ENCODE assay signal across 16 cellular contexts in genomic region chr3:150333482-150333881, GRCh38.
A peak's percentile ranks its signal among the peaks of the same experiment; 100 is the strongest.
DNase-seq lines count a peak whose midpoint lies in the region; ATAC-seq, FAIRE-seq and TF ChIP-seq lines count a peak whose summit lies in the region.
"Had no signal": no experiment of that assay in that cellular context is flagged by ENCODE, and none has a peak within 500 bp of the region (broad histone marks: within the 10 kb centered on the region; RNA-seq: fewer than 3 reads in every experiment).

No MANE protein-coding gene starts in this region.

- no peak for DNase-seq in A549 (ENCODE audit: low read depth in 1 of 2, low spot score in 1 of 2)
- DNase-seq in activated naive CD8-positive, alpha-beta T cell treated with anti-CD3 and anti-CD28 coated beads, Interleukin-2, amount 50 U/mL, for 24 hours, result no peak
- peak; percentile 42 for DNase-seq in iPS DF 19.7 (ENCODE audit: low read depth, low spot score)
- no peak for DNase-seq in RPMI8226
- DNase-seq in stimulated activated CD4-positive, alpha-beta T cell treated with anti-CD3 and anti-CD28 coated beads, Interleukin-2, amount 100 ng/mL, for 48 hours, result no peak
- DNase-seq in cortex of kidney (lab: John Stamatoyannopoulos, UW), result no peak
- DNase-seq: 8988T; ACHN; CD4-positive, CD25-positive, alpha-beta regulatory T cell; DMS53; GF-D8; HFFc6 had no signal

- H3K4me2 ChIP-seq in A549, result peak overlapping the region; percentile 3; the same call in 1 of the 3 replicates
- H3K4me2 ChIP-seq: BLaER1 treated with 17β-estradiol and CSF1 and Interleukin-3, amounts not matched to agents 10 nM and 100 nM had no signal

- peaks cover 5% of the 10 kb centered on the region; the same call in 1 of the 3 replicates for H3K9me3 ChIP-seq in A549
- H3K9me3 ChIP-seq: BLaER1 treated with 17β-estradiol and CSF1 and Interleukin-3, amounts not matched to agents 10 nM and 100 nM; HAP-1 had no signal

- no peaks in the 10 kb centered on the region for H3K36me3 Mint-ChIP-seq in activated naive CD8-positive, alpha-beta T cell treated with anti-CD3 and anti-CD28 coated beads, Interleukin-2, amount 50 U/mL, for 24 hours (ENCODE audit: low read depth)
- H3K36me3 Mint-ChIP-seq: CD4-positive, CD25-positive, alpha-beta regulatory T cell had no signal

- FAIRE-seq in A549 (lab: Jason Lieb, UNC), result no peak

- H3K27ac Mint-ChIP-seq in activated naive CD8-positive, alpha-beta T cell treated with anti-CD3 and anti-CD28 coated beads, Interleukin-2, amount 50 U/mL, for 24 hours, result no peak overlapping the region
- H3K27ac Mint-ChIP-seq: CD4-positive, CD25-positive, alpha-beta regulatory T cell; HFFc6 had no signal

- peaks cover 11% of the 10 kb centered on the region for H3K27me3 Mint-ChIP-seq in activated naive CD8-positive, alpha-beta T cell treated with anti-CD3 and anti-CD28 coated beads, Interleukin-2, amount 50 U/mL, for 24 hours

- CTCF ChIA-PET in A549 (lab: Yijun Ruan, JAX), result interaction anchor here (0.7 to 0.9 kb wide), 2 partner anchors 10 to 31 kb away, joined by 3 to 4 read pairs; no protein-coding TSS in a partner anchor

- no peak overlapping the region for H3K4me3 Mint-ChIP-seq in activated naive CD8-positive, alpha-beta T cell treated with anti-CD3 and anti-CD28 coated beads, Interleukin-2, amount 50 U/mL, for 24 hours
- H3K4me3 Mint-ChIP-seq: CD4-positive, CD25-positive, alpha-beta regulatory T cell; HFFc6 had no signal

- TF ChIP-seq EP300 in A549 (IDR thresholded peaks at IDR 0.05) (no peak), Ishikawa (IDR thresholded peaks at IDR 0.05; ENCODE audit: borderline replicate concordance) (no peak)

- peaks cover 11% of the 10 kb centered on the region for H3K4me1 Mint-ChIP-seq in activated naive CD8-positive, alpha-beta T cell treated with anti-CD3 and anti-CD28 coated beads, Interleukin-2, amount 50 U/mL, for 24 hours

- TF ChIP-seq POLR2A in A549 (IDR thresholded peaks at IDR 0.05; ENCODE audit: low read length), result no peak

- no peak for ATAC-seq in A549
- ATAC-seq in activated naive CD8-positive, alpha-beta T cell treated with anti-CD3 and anti-CD28 coated beads, Interleukin-2, amount 50 U/mL, for 24 hours, result peak; percentile 66
- no peak for ATAC-seq in HG03135 (IDR thresholded peaks at IDR 0.05; ENCODE audit: unreplicated experiment)

- peaks cover 14% of the 10 kb centered on the region for H3K4me1 ChIP-seq in A549
- H3K4me1 ChIP-seq: BLaER1 treated with 17β-estradiol and CSF1 and Interleukin-3, amounts not matched to agents 10 nM and 100 nM had no signal

- H3K27ac ChIP-seq in A549, result no peak overlapping the region
- H3K27ac ChIP-seq: BLaER1 treated with 17β-estradiol and CSF1 and Interleukin-3, amounts not matched to agents 10 nM and 100 nM had no signal

- TF ChIP-seq RAD21 in A549 (conservative IDR thresholded peaks at IDR 0.05 in 1 of 2, IDR thresholded peaks at IDR 0.05 in 1 of 2) (no peak), Ishikawa (IDR thresholded peaks at IDR 0.05; ENCODE audit: low read depth) (no peak)

- POLR2A ChIA-PET in A549 (lab: Yijun Ruan, JAX), result no interaction called here

- WGBS in A549 (ENCODE audit: missing lambda C conversion rate), result 90% methylated on average over 1 of the region's 1 CpG

- TF ChIP-seq CTCF in A549 (IDR thresholded peaks at IDR 0.05), result no peak

- no peak overlapping the region for H3K4me3 ChIP-seq in A549
- H3K4me3 ChIP-seq: BLaER1 treated with 17β-estradiol and CSF1 and Interleukin-3, amounts not matched to agents 10 nM and 100 nM; HAP-1 had no signal

- no peaks in the 10 kb centered on the region for H3K9me3 Mint-ChIP-seq in activated naive CD8-positive, alpha-beta T cell treated with anti-CD3 and anti-CD28 coated beads, Interleukin-2, amount 50 U/mL, for 24 hours
- H3K9me3 Mint-ChIP-seq: HFFc6 had no signal

TF ChIP-seq in A549, 52 proteins besides CTCF, POLR2A, EP300 and RAD21:
- TF ChIP-seq JUNB (IDR thresholded peaks at IDR 0.05), result no peak
- TF ChIP-seq, protein P1, sequence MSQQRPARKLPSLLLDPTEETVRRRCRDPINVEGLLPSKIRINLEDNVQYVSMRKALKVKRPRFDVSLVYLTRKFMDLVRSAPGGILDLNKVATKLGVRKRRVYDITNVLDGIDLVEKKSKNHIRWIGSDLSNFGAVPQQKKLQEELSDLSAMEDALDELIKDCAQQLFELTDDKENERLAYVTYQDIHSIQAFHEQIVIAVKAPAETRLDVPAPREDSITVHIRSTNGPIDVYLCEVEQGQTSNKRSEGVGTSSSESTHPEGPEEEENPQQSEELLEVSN (IDR thresholded peaks at IDR 0.05; ENCODE audit: borderline replicate concordance, low read depth), result no peak
- TF ChIP-seq HOXB13 (CRISPR knock-in tag; IDR thresholded peaks at IDR 0.05; ENCODE audit: low read depth), result no peak
- TF ChIP-seq KDM1A (IDR thresholded peaks at IDR 0.05; ENCODE audit: low read depth), result no peak
- no peak for TF ChIP-seq HEYL (CRISPR knock-in tag; IDR thresholded peaks at IDR 0.05)
- TF ChIP-seq, protein P2, sequence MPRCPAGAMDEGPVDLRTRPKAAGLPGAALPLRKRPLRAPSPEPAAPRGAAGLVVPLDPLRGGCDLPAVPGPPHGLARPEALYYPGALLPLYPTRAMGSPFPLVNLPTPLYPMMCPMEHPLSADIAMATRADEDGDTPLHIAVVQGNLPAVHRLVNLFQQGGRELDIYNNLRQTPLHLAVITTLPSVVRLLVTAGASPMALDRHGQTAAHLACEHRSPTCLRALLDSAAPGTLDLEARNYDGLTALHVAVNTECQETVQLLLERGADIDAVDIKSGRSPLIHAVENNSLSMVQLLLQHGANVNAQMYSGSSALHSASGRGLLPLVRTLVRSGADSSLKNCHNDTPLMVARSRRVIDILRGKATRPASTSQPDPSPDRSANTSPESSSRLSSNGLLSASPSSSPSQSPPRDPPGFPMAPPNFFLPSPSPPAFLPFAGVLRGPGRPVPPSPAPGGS (IDR thresholded peaks at IDR 0.05), result no peak
- no peak for TF ChIP-seq EHF (CRISPR knock-in tag; IDR thresholded peaks at IDR 0.05)

TF ChIP-seq in Ishikawa, 13 proteins besides CTCF, POLR2A, EP300 and RAD21:
- no peak for TF ChIP-seq USF1 (IDR thresholded peaks at IDR 0.05)
- TF ChIP-seq, protein P3, sequence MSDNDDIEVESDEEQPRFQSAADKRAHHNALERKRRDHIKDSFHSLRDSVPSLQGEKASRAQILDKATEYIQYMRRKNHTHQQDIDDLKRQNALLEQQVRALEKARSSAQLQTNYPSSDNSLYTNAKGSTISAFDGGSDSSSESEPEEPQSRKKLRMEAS (IDR thresholded peaks at IDR 0.05), result peak; percentile 38; the same call in 1 of the 2 replicates
- peak; percentile 53 for TF ChIP-seq TEAD4 (IDR thresholded peaks at IDR 0.05)
- TF ChIP-seq CREB1 (IDR thresholded peaks at IDR 0.05; ENCODE audit: low read depth), result no peak
- TF ChIP-seq CEBPB (IDR thresholded peaks at IDR 0.05), result no peak
